In the genomic region with DNA sequence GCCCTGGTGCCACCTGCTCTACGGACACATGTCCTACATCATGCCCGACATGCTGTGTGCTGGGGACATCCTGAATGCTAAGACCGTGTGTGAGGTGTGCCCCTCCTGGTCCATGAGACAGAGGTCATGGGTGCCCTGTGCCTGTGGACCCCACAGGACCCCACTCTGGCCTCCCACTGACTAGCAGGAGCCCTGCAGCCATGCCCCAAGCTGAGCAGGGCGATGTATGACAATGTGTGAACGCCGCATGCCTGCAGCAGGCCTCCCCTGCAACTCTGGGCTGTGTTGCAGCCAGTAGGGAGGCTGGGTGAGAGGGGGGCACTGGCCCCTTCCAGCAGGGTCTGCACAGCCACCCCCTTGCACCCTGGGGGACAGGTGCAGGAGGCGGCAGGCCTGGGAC, we compare ENCODE assay signal across 2 cellular contexts.
TF ChIP-seq lines count a peak whose summit lies in the region.

No MANE protein-coding gene starts in this region.

TF ChIP-seq in IMR-90, 13 proteins besides CTCF, POLR2A, EP300 and RAD21:
- TF ChIP-seq FOS (IDR thresholded peaks at IDR 0.05; ENCODE audit: low read depth, low read length) = no peak
- no peak for TF ChIP-seq NFE2L2 (IDR thresholded peaks at IDR 0.05; ENCODE audit: low read depth, low read length)
- no peak for TF ChIP-seq MAZ (IDR thresholded peaks at IDR 0.05; ENCODE audit: borderline replicate concordance, low read depth, low read length)
- TF ChIP-seq MAFK (IDR thresholded peaks at IDR 0.05; ENCODE audit: low read depth, low read length) = no peak
- TF ChIP-seq, protein P1, sequence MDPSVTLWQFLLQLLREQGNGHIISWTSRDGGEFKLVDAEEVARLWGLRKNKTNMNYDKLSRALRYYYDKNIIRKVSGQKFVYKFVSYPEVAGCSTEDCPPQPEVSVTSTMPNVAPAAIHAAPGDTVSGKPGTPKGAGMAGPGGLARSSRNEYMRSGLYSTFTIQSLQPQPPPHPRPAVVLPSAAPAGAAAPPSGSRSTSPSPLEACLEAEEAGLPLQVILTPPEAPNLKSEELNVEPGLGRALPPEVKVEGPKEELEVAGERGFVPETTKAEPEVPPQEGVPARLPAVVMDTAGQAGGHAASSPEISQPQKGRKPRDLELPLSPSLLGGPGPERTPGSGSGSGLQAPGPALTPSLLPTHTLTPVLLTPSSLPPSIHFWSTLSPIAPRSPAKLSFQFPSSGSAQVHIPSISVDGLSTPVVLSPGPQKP (IDR thresholded peaks at IDR 0.05; ENCODE audit: borderline replicate concordance, low read depth, low read length) = no peak
- no peak for TF ChIP-seq USF2 (IDR thresholded peaks at IDR 0.05; ENCODE audit: low read depth, low read length)
- no peak for TF ChIP-seq CEBPB (IDR thresholded peaks at IDR 0.05; ENCODE audit: low read depth, low read length)
- no peak for TF ChIP-seq RCOR1 (IDR thresholded peaks at IDR 0.05; ENCODE audit: insufficient replicate concordance, low read length)
- TF ChIP-seq SMC3 (IDR thresholded peaks at IDR 0.05; ENCODE audit: low read depth, low read length) = no peak
- TF ChIP-seq RFX5 (IDR thresholded peaks at IDR 0.05; ENCODE audit: low read depth, low read length) = no peak
- TF ChIP-seq MXI1 (IDR thresholded peaks at IDR 0.05; ENCODE audit: borderline replicate concordance, low read depth, low read length) = no peak

TF ChIP-seq in HepG2, 621 proteins besides CTCF, POLR2A, EP300 and RAD21:
- TF ChIP-seq, protein P2, sequence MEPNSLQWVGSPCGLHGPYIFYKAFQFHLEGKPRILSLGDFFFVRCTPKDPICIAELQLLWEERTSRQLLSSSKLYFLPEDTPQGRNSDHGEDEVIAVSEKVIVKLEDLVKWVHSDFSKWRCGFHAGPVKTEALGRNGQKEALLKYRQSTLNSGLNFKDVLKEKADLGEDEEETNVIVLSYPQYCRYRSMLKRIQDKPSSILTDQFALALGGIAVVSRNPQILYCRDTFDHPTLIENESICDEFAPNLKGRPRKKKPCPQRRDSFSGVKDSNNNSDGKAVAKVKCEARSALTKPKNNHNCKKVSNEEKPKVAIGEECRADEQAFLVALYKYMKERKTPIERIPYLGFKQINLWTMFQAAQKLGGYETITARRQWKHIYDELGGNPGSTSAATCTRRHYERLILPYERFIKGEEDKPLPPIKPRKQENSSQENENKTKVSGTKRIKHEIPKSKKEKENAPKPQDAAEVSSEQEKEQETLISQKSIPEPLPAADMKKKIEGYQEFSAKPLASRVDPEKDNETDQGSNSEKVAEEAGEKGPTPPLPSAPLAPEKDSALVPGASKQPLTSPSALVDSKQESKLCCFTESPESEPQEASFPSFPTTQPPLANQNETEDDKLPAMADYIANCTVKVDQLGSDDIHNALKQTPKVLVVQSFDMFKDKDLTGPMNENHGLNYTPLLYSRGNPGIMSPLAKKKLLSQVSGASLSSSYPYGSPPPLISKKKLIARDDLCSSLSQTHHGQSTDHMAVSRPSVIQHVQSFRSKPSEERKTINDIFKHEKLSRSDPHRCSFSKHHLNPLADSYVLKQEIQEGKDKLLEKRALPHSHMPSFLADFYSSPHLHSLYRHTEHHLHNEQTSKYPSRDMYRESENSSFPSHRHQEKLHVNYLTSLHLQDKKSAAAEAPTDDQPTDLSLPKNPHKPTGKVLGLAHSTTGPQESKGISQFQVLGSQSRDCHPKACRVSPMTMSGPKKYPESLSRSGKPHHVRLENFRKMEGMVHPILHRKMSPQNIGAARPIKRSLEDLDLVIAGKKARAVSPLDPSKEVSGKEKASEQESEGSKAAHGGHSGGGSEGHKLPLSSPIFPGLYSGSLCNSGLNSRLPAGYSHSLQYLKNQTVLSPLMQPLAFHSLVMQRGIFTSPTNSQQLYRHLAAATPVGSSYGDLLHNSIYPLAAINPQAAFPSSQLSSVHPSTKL (CRISPR knock-in tag; IDR thresholded peaks at IDR 0.05) = no peak
- TF ChIP-seq ZNF33B (CRISPR knock-in tag; IDR thresholded peaks at IDR 0.05) = no peak
- TF ChIP-seq FOXJ3 (CRISPR knock-in tag; IDR thresholded peaks at IDR 0.05; ENCODE audit: borderline replicate concordance) = no peak
- TF ChIP-seq ZFP36L1 (CRISPR knock-in tag; IDR thresholded peaks at IDR 0.05) = no peak
- TF ChIP-seq NR2F1 (CRISPR knock-in tag; IDR thresholded peaks at IDR 0.05) = no peak
- TF ChIP-seq, protein P3, sequence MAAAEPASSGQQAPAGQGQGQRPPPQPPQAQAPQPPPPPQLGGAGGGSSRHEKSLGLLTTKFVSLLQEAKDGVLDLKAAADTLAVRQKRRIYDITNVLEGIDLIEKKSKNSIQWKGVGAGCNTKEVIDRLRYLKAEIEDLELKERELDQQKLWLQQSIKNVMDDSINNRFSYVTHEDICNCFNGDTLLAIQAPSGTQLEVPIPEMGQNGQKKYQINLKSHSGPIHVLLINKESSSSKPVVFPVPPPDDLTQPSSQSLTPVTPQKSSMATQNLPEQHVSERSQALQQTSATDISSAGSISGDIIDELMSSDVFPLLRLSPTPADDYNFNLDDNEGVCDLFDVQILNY (CRISPR knock-in tag; conservative IDR thresholded peaks at IDR 0.05) = no peak
- TF ChIP-seq KLF11 (CRISPR knock-in tag; IDR thresholded peaks at IDR 0.05) = no peak
- no peak for TF ChIP-seq CEBPG (CRISPR knock-in tag; IDR thresholded peaks at IDR 0.05)
- no peak for TF ChIP-seq ZNF883 (CRISPR knock-in tag; IDR thresholded peaks at IDR 0.05; ENCODE audit: not compliant biosample characterization)
- no peak for TF ChIP-seq ZNF207 (IDR thresholded peaks at IDR 0.05; ENCODE audit: borderline replicate concordance)
- TF ChIP-seq RNF219 (CRISPR knock-in tag; IDR thresholded peaks at IDR 0.05) = no peak
- no peak for TF ChIP-seq ZNF441 (CRISPR knock-in tag; IDR thresholded peaks at IDR 0.05; ENCODE audit: borderline replicate concordance)
- TF ChIP-seq MTERF4 (CRISPR knock-in tag; IDR thresholded peaks at IDR 0.05) = no peak
- no peak for TF ChIP-seq ZMYM3 (CRISPR knock-in tag; IDR thresholded peaks at IDR 0.05)
- TF ChIP-seq, protein P4, sequence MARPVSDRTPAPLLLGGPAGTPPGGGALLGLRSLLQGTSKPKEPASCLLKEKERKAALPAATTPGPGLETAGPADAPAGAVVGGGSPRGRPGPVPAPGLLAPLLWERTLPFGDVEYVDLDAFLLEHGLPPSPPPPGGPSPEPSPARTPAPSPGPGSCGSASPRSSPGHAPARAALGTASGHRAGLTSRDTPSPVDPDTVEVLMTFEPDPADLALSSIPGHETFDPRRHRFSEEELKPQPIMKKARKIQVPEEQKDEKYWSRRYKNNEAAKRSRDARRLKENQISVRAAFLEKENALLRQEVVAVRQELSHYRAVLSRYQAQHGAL (CRISPR knock-in tag; IDR thresholded peaks at IDR 0.05; ENCODE audit: not compliant biosample characterization) = no peak
- no peak for TF ChIP-seq KDM6A (CRISPR knock-in tag; IDR thresholded peaks at IDR 0.05; ENCODE audit: low read depth)
- TF ChIP-seq ZNF687 (CRISPR knock-in tag; IDR thresholded peaks at IDR 0.05) = no peak
